21 cellular contexts compared by ENCODE assay signal in the genomic region with DNA sequence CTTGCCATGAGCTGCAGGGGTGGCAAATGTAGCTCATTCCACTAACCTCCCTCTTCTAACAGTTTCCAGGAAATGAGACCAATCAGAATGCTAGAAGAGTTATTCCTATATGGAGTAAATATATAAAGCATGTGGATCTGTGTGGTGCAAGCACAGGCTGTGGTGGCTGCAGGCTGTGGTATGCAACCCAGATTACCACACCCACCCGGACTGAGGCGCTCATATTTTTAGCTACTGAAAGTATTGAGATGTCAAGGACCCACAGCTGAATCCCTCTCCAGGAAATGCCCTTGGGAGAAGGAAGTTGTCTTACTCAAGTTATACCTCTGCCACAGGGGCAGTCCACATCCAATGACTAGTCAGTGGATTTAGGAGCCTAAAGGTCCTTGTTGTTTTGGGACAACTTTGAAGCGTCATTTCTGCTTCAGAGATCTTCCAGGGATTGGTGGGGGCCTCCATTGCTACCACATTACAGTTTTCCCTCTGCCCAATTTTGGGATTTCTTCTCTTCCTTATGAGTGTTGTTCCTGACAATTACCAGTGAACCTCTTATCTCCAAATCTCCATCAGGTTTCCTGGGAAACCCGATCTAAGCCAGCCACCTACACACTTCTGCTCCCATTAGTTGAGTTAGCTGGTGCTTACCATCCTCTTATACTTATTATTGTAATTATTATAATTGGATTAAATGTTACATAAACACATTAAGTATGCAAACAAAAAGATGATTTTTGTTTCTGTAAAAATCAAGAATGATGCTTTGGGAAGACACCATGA. TPM values are rescaled to one million over a fixed set of nuclear protein-coding genes. Genes with fewer than 3 reads are reported as not detected.
A peak's percentile ranks its signal among the peaks of the same experiment; 100 is the strongest.
DNase-seq lines count a peak whose midpoint lies in the region; FAIRE-seq and TF ChIP-seq lines count a peak whose summit lies in the region.
"Had no signal": no experiment of that assay in that cellular context is flagged by ENCODE, and none has a peak within 500 bp of the region (broad histone marks: within the 10 kb centered on the region; RNA-seq: fewer than 3 reads in every experiment).

No MANE protein-coding gene starts in this region.

- H3K36me3 Mint-ChIP-seq in MCF 10A (ENCODE audit: insufficient read depth, unreplicated experiment): no peaks in the 10 kb centered on the region
- no peaks in the 10 kb centered on the region for H3K36me3 Mint-ChIP-seq in astrocyte (ENCODE audit: low read depth, unreplicated experiment)
- H3K36me3 Mint-ChIP-seq: CD4-positive, alpha-beta memory T cell; stimulated activated naive B cell treated with anti-CD40 and anti-IgM and Interleukin-4, amounts not matched to agents 10 μg/mL and 1 μg/mL and 100 μg/mL, for 72 hours had no signal

- peak; percentile 20 for FAIRE-seq in astrocyte (lab: Jason Lieb, UNC)

- CTCF ChIA-PET in MCF 10A (lab: Yijun Ruan, JAX): interaction anchor here (0.7 kb wide), 1 partner anchor 10 kb away, joined by 5 read pairs; no protein-coding TSS in a partner anchor

- H2AFZ ChIP-seq in astrocyte (ENCODE audit: low read depth, low read length): no peak overlapping the region

- H3K79me2 ChIP-seq in astrocyte (ENCODE audit: insufficient read depth, low read length): no peaks in the 10 kb centered on the region

- H3K36me3 ChIP-seq in breast epithelium (no peaks in the 10 kb centered on the region), astrocyte (ENCODE audit: insufficient read depth, low read length) (no peaks in the 10 kb centered on the region), uterus (no peaks in the 10 kb centered on the region)
- H3K36me3 ChIP-seq: ascending aorta, transverse colon had no signal

- intact Hi-C loops in MCF 10A (cut with micrococcal nuclease): no loop called here
- intact Hi-C loops in breast epithelium (cut with DNase I; ENCODE audit: low total_unique reads): no loop called here
- intact Hi-C loops in uterus (cut with DNase I; ENCODE audit: low total_unique reads): no loop called here

- H3K4me3 ChIP-seq in breast epithelium (no peak overlapping the region), astrocyte (ENCODE audit: insufficient read depth, low read depth, low read length) (no peak overlapping the region), uterus (no peak overlapping the region)
- H3K4me3 ChIP-seq: ascending aorta, transverse colon had no signal

- H3K4me1 ChIP-seq in breast epithelium (no peaks in the 10 kb centered on the region), astrocyte (ENCODE audit: insufficient read depth, low read length) (no peaks in the 10 kb centered on the region), uterus (no peaks in the 10 kb centered on the region)
- H3K4me1 ChIP-seq: ascending aorta had no signal

- TF ChIP-seq CTCF in MCF 10A (IDR thresholded peaks at IDR 0.05; ENCODE audit: unreplicated experiment): no peak
- no peak for TF ChIP-seq CTCF in breast epithelium (IDR thresholded peaks at IDR 0.05)
- TF ChIP-seq CTCF in astrocyte (IDR thresholded peaks at IDR 0.05; ENCODE audit: insufficient read depth, low read depth, low read length): no peak
- no peak for TF ChIP-seq CTCF in uterus (IDR thresholded peaks at IDR 0.05)

- H3K27me3 Mint-ChIP-seq in MCF 10A (ENCODE audit: insufficient read depth, unreplicated experiment): no peaks in the 10 kb centered on the region
- no peaks in the 10 kb centered on the region for H3K27me3 Mint-ChIP-seq in astrocyte (ENCODE audit: low read depth, unreplicated experiment)
- H3K27me3 Mint-ChIP-seq: CD4-positive, alpha-beta memory T cell; stimulated activated naive B cell treated with anti-CD40 and anti-IgM and Interleukin-4, amounts not matched to agents 10 μg/mL and 1 μg/mL and 100 μg/mL, for 72 hours had no signal

- no peak overlapping the region for H3K27ac ChIP-seq in breast epithelium
- H3K27ac ChIP-seq in astrocyte (ENCODE audit: low read depth, low read length): no peak overlapping the region
- no peak overlapping the region for H3K27ac ChIP-seq in uterus
- H3K27ac ChIP-seq: ascending aorta, transverse colon had no signal

- H3K9me3 Mint-ChIP-seq in MCF 10A (ENCODE audit: unreplicated experiment) (no peaks in the 10 kb centered on the region), astrocyte (ENCODE audit: unreplicated experiment) (peaks cover 2% of the 10 kb centered on the region)
- H3K9me3 Mint-ChIP-seq: CD4-positive, alpha-beta memory T cell; H9; stimulated activated naive B cell treated with anti-CD40 and anti-IgM and Interleukin-4, amounts not matched to agents 10 μg/mL and 1 μg/mL and 100 μg/mL, for 72 hours had no signal

- H3K27me3 ChIP-seq in breast epithelium: no peaks in the 10 kb centered on the region
- H3K27me3 ChIP-seq in astrocyte (ENCODE audit: insufficient read depth, low read length): no peaks in the 10 kb centered on the region
- H3K27me3 ChIP-seq in uterus: no peaks in the 10 kb centered on the region
- H3K27me3 ChIP-seq: ascending aorta, transverse colon had no signal

- H3K4me3 Mint-ChIP-seq in MCF 10A (ENCODE audit: unreplicated experiment): no peak overlapping the region
- H3K4me3 Mint-ChIP-seq in astrocyte (ENCODE audit: unreplicated experiment): no peak overlapping the region
- H3K4me3 Mint-ChIP-seq: CD4-positive, alpha-beta memory T cell; H9; stimulated activated naive B cell treated with anti-CD40 and anti-IgM and Interleukin-4, amounts not matched to agents 10 μg/mL and 1 μg/mL and 100 μg/mL, for 72 hours had no signal

- BruUV-seq in MCF 10A (replicated peaks; lab: Mats Ljungman, UMichigan): no TSS peak

- TF ChIP-seq POLR2A in breast epithelium (IDR thresholded peaks at IDR 0.05): no peak
- no peak for TF ChIP-seq POLR2A in uterus (IDR thresholded peaks at IDR 0.05)

- H3K9ac ChIP-seq in astrocyte (ENCODE audit: low read length): no peak overlapping the region

- H3K9me3 ChIP-seq in breast epithelium (no peaks in the 10 kb centered on the region), astrocyte (ENCODE audit: insufficient read depth, low read depth, low read length) (no peaks in the 10 kb centered on the region), uterus (no peaks in the 10 kb centered on the region)
- H3K9me3 ChIP-seq: ascending aorta, transverse colon had no signal

- POLR2A ChIA-PET in MCF 10A (lab: Yijun Ruan, JAX): interaction anchor here (0.6 kb wide), 1 partner anchor 111 kb away, joined by 5 read pairs; no protein-coding TSS in a partner anchor

- no peaks in the 10 kb centered on the region for H4K20me1 ChIP-seq in astrocyte (ENCODE audit: insufficient read depth, low read length)

- no peak overlapping the region for H3K27ac Mint-ChIP-seq in MCF 10A (ENCODE audit: low read depth, unreplicated experiment)
- H3K27ac Mint-ChIP-seq in astrocyte (ENCODE audit: unreplicated experiment): no peak overlapping the region
- H3K27ac Mint-ChIP-seq: H9; stimulated activated naive B cell treated with anti-CD40 and anti-IgM and Interleukin-4, amounts not matched to agents 10 μg/mL and 1 μg/mL and 100 μg/mL, for 72 hours had no signal

- DNase-seq in MCF 10A (ENCODE audit: unreplicated experiment) (peak; percentile 9), breast epithelium (ENCODE audit: low spot score in 2 of 2) (no peak), NCI-H69 (lab: John Stamatoyannopoulos, UW) (peak; percentile 45), astrocyte (ENCODE audit: low read depth) (no peak), NCI-H345 (lab: John Stamatoyannopoulos, UW) (no peak), uterus (no peak), SHP77 treated with DMSO at 0.1 percent for 48 hours (lab: John Stamatoyannopoulos, UW) (no peak), DMS 273 treated with DMSO at 0.1 percent for 48 hours (lab: John Stamatoyannopoulos, UW) (no peak)
- DNase-seq: ACHN; activated CD4-positive, alpha-beta T cell treated with anti-CD3 and anti-CD28 coated beads, Interleukin-2, amount 50 U/mL, for 4 hours; activated naive CD4-positive, alpha-beta T cell; activated T-cell treated with anti-CD3 and anti-CD28 coated beads for 4 hours; CD4-positive, alpha-beta memory T cell; DMS79; H9; hippocampal formation; kidney glomerular epithelial cell; midbrain; stimulated activated naive B cell treated with anti-CD40 and anti-IgM and Interleukin-4, amounts not matched to agents 10 μg/mL and 1 μg/mL and 100 μg/mL, for 72 hours; transverse colon had no signal

- H3K4me2 ChIP-seq in astrocyte (ENCODE audit: low read length): no peak overlapping the region

- H3K4me1 Mint-ChIP-seq in MCF 10A (ENCODE audit: insufficient read depth, unreplicated experiment) (peaks cover 5% of the 10 kb centered on the region), astrocyte (ENCODE audit: low read depth, unreplicated experiment) (peaks cover 5% of the 10 kb centered on the region)
- H3K4me1 Mint-ChIP-seq: CD4-positive, alpha-beta memory T cell had no signal

RNA-seq across cellular contexts. Expression of gene REPS1, which starts 12.1 kb away (rescaled TPM):
- total RNA-seq in MCF 10A (2022): 54.8 and 65.3 TPM in 2 replicates
- total RNA-seq in breast epithelium: 10 to 100 TPM; 40.5 to 79.9 (median 66.5) TPM
- total RNA-seq in astrocyte: 31.7 and 39.1 TPM in 2 replicates
- 100 to 1,000 TPM in 1 of 4 donors, 10 to 100 TPM in 3; 36.5 to 266 (median 70.7) TPM for total RNA-seq in uterus

RNA-seq across cellular contexts. Expression of gene ABRACL, which starts 28.4 kb away (rescaled TPM):
- total RNA-seq in MCF 10A (2022): 24.0 and 36.8 TPM in 2 replicates
- total RNA-seq in breast epithelium: 10 to 100 TPM; 10.9 to 26.9 (median 17.4) TPM
- 46.6 and 66.0 TPM in 2 replicates for total RNA-seq in astrocyte
- 1 to 10 TPM in 3 of 4 donors, not detected in 1; 6.2 to 10.0 (median 6.2) TPM for total RNA-seq in uterus

Comparison
In these comparisons a context has a peak if more than half of its experiments do, and no peak if none do; other contexts are left out.
1. DNase-seq: peak in MCF 10A (single experiment) and NCI-H69 (single experiment); none in breast epithelium (0 of 2), astrocyte (single experiment), NCI-H345 (single experiment), uterus (0 of 2), SHP77 treated with DMSO at 0.1 percent for 48 hours (single experiment) and DMS 273 treated with DMSO at 0.1 percent for 48 hours (single experiment).